26 cellular contexts compared by ENCODE assay signal in genomic region chr10:25304606-25305005, GRCh38.
DNase-seq lines count a peak whose midpoint lies in the region; FAIRE-seq and TF ChIP-seq lines count a peak whose summit lies in the region.
"Had no signal": no experiment of that assay in that cellular context is flagged by ENCODE, and none has a peak within 500 bp of the region (broad histone marks: within the 10 kb centered on the region; RNA-seq: fewer than 3 reads in every experiment).

No MANE protein-coding gene starts in this region.

- H3K27me3 ChIP-seq in bronchial epithelial cell (ENCODE audit: control insufficient read depth, insufficient read depth, low read length), result no peaks in the 10 kb centered on the region
- no peaks in the 10 kb centered on the region for H3K27me3 ChIP-seq in ovary
- H3K27me3 ChIP-seq: BLaER1, Peyer's patch had no signal

- no peaks in the 10 kb centered on the region for H3K36me3 Mint-ChIP-seq in osteocyte (ENCODE audit: unreplicated experiment)

- H3K36me3 ChIP-seq in bronchial epithelial cell (ENCODE audit: control insufficient read depth, insufficient read depth, low read length) (no peaks in the 10 kb centered on the region), ovary (no peaks in the 10 kb centered on the region)
- H3K36me3 ChIP-seq: BLaER1, Peyer's patch had no signal

- DNase-seq in A172 (ENCODE audit: low spot score) (peak; percentile 25), HT1080 (ENCODE audit: low read depth) (peak; percentile 13), bronchial epithelial cell (ENCODE audit: low read depth) (peak; percentile 23), myocyte (ENCODE audit: low read depth) (peak; percentile 2), posterior cingulate gyrus (no peak), ovary (no peak), osteocyte (ENCODE audit: extremely low spot score, unreplicated experiment) (no peak), T-helper 9 cell (no peak)
- DNase-seq: CD4-positive, alpha-beta T cell; DMS153; GM23248; H9; HFFc6; MM.1S; NCI-H1048; NCI-H1417 treated with DMSO at 0.1 percent for 48 hours; NCI-H2029; NCI-H2227 treated with DMSO at 0.1 percent for 48 hours; NCI-H510A; NCI-H748 treated with DMSO at 0.1 percent for 48 hours; NK-92 treated with Interleukin-12 subunit alpha and Interleukin-12 subunit beta, amount 100 ng/mL, for 24 hours; Peyer's patch; SHP77 had no signal

- TF ChIP-seq POLR2A in ovary (IDR thresholded peaks at IDR 0.05), result no peak

- no peaks in the 10 kb centered on the region for H3K4me1 ChIP-seq in ovary (ENCODE audit: insufficient read depth)
- H3K4me1 ChIP-seq: BLaER1, Peyer's patch had no signal

- H3K9me3 ChIP-seq in ovary, result no peaks in the 10 kb centered on the region
- H3K9me3 ChIP-seq: Peyer's patch had no signal

- no peak overlapping the region for H3K27ac Mint-ChIP-seq in osteocyte (ENCODE audit: unreplicated experiment)
- H3K27ac Mint-ChIP-seq: CD4-positive, alpha-beta T cell; H9; HFFc6 had no signal

- no peak overlapping the region for H3K4me3 Mint-ChIP-seq in osteocyte (ENCODE audit: unreplicated experiment)
- H3K4me3 Mint-ChIP-seq: CD4-positive, alpha-beta T cell; H9; HFFc6 had no signal

- 61 to 74% (median 70%) methylated on average over 4 of the region's 4 CpGs for WGBS in ovary, 3 donors

- TF ChIP-seq CTCF in bronchial epithelial cell (IDR thresholded peaks at IDR 0.05; ENCODE audit: insufficient read depth, low read length, severe bottlenecking) (no peak), ovary (IDR thresholded peaks at IDR 0.05) (no peak), osteocyte (IDR thresholded peaks at IDR 0.05) (no peak)

- intact Hi-C loops in posterior cingulate gyrus (cut with DNase I) (no loop called here), ovary (cut with DNase I) (no loop called here)

- H3K4me1 Mint-ChIP-seq in osteocyte (ENCODE audit: unreplicated experiment), result no peaks in the 10 kb centered on the region

- H3K4me3 ChIP-seq in bronchial epithelial cell (ENCODE audit: low read depth, low read length), result no peak overlapping the region
- H3K4me3 ChIP-seq in ovary, result no peak overlapping the region
- H3K4me3 ChIP-seq: BLaER1, GM23248, Peyer's patch, SK-N-MC had no signal

- peaks cover 11% of the 10 kb centered on the region for H3K9me3 Mint-ChIP-seq in osteocyte (ENCODE audit: unreplicated experiment)

- no peaks in the 10 kb centered on the region for H3K27me3 Mint-ChIP-seq in osteocyte (ENCODE audit: unreplicated experiment)
- H3K27me3 Mint-ChIP-seq: CD4-positive, alpha-beta T cell had no signal

- TF ChIP-seq EP300 in ovary (IDR thresholded peaks at IDR 0.05), result no peak

- FAIRE-seq in bronchial epithelial cell (lab: Jason Lieb, UNC), result no peak
- FAIRE-seq: GM12891 had no signal

- H3K27ac ChIP-seq in ovary, result no peak overlapping the region
- H3K27ac ChIP-seq: BLaER1, GM23248, Peyer's patch, SK-N-MC had no signal

Comparison
In these comparisons a context has a peak if more than half of its experiments do, and no peak if none do; other contexts are left out.
1. DNase-seq: peak in A172 (single experiment), HT1080 (single experiment), bronchial epithelial cell (single experiment) and myocyte (single experiment); none in posterior cingulate gyrus (0 of 10), ovary (0 of 5), osteocyte (single experiment) and T-helper 9 cell (single experiment).